Comparison of ENCODE assay signal across 8 cellular contexts in the genomic region with DNA sequence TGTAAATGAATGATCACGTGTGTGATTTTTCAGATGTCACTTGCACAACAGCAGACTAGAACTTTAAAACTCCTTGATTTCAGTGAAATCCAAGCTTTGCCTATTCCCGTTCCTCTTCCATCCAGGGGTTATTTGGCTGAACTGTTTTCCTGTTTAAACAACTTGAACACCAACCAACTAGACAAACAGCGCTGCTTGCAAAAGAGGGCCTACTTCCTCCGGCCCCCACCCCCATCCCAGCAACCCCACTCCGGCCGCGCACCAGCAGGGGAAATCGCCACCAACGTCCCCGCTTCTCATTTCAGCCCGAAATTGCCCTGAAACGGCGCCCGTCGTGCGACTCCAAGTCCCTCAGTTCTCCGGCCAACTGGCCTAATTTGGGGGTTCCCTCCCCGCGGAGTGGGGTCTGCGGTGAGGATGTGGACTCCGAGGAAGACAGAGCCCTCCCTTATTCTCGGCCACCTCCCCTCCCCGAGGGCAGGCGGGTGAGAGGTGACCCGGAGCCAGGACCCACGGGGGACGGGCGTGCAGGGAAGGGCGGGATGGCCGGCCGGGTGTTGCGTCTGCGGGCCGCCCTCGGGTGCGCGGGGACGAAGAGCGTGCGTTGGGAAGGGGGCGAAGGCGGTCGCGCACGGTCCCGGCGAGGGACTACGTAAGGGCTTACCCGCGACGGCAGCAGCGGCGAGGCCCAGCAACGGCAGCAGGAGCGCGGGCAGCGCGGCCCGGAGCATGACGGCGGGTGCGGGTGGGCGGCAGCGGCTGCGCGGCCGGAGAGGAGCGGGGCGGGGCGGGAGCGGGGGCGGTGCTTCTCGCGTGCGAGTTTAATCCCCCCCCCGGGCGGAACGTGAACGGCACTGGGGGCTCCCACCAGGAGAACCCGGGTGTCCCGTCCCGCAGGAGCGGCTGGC. TPM values are rescaled to one million over a fixed set of nuclear protein-coding genes. Genes with fewer than 3 reads are reported as not detected.
DNase-seq lines count a peak whose midpoint lies in the region; ATAC-seq and TF ChIP-seq lines count a peak whose summit lies in the region.

A gene with protein sequence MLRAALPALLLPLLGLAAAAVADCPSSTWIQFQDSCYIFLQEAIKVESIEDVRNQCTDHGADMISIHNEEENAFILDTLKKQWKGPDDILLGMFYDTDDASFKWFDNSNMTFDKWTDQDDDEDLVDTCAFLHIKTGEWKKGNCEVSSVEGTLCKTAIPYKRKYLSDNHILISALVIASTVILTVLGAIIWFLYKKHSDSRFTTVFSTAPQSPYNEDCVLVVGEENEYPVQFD (minus strand): TSS at position 741 of the 908 bp plus-strand sequence. CDS start 10 bp downstream, at position 731.

- DNase-seq in Calu3: peak; percentile 65
- peak; percentile 73 for DNase-seq in dermis blood vessel endothelial cell
- DNase-seq in right lobe of liver: peak; percentile 87 to 92 (median 91)
- DNase-seq in stimulated activated CD4-positive, alpha-beta T cell treated with anti-CD3 and anti-CD28 coated beads, Interleukin-4, amount 100 ng/mL, for 24 hours: peak; percentile 43
- DNase-seq in superior temporal gyrus (ENCODE audit: extremely low spot score): no peak

- H3K9ac ChIP-seq in HUES6 (ENCODE audit: low read length): peak within 1 kb of the TSS; percentile 59

- H3K27me3 Mint-ChIP-seq in Calu3 (ENCODE audit: unreplicated experiment): no peaks in the 10 kb centered on the region

- peak; percentile 73 for ATAC-seq in GM19463 (IDR thresholded peaks at IDR 0.05; ENCODE audit: unreplicated experiment)
- peak; percentile 66 to 67 for ATAC-seq in activated CD4-positive, CD25-positive, alpha-beta regulatory T cell treated with anti-CD3 and anti-CD28 coated beads, Interleukin-2, amount 50 U/mL, for 24 hours
- ATAC-seq in right lobe of liver: peak; percentile 69 to 86 (median 82)

- CTCF ChIA-PET in Calu3 (lab: Charles Lee): no interaction called here

- WGBS in right lobe of liver (ENCODE audit: insufficient coverage, low coverage, low lambda C conversion rate, missing lambda C conversion rate): 1% methylated on average over 20 of the region's 83 CpGs

- H3K9me3 ChIP-seq in HUES6 (ENCODE audit: control insufficient read depth, insufficient read depth, low read depth, low read length) (no peaks in the 10 kb centered on the region), right lobe of liver (no peaks in the 10 kb centered on the region)

- H3K36me3 ChIP-seq in HUES6 (ENCODE audit: control insufficient read depth, insufficient read depth, low read length): no peaks in the 10 kb centered on the region
- no peaks in the 10 kb centered on the region for H3K36me3 ChIP-seq in right lobe of liver

- H3K4me1 ChIP-seq in HUES6 (ENCODE audit: control insufficient read depth, insufficient read depth, low read length): no peaks in the 10 kb centered on the region; the same call in 1 of the 2 replicates
- peaks cover 0 to 56% (median 18%) of the 10 kb centered on the region in 4 donors for H3K4me1 ChIP-seq in right lobe of liver

- peaks cover 16% of the 10 kb centered on the region for H3K4me1 Mint-ChIP-seq in Calu3 (ENCODE audit: low read depth, unreplicated experiment)

- H3K4me3 ChIP-seq in HUES6 (ENCODE audit: low read depth, low read length): peak within 1 kb of the TSS; percentile 72
- H3K4me3 ChIP-seq in right lobe of liver: peak within 1 kb of the TSS; percentile 76 to 80 (median 80)

- H3K27ac ChIP-seq in HUES6 (ENCODE audit: low read depth, low read length) (no peak within 1 kb of the TSS), right lobe of liver (peak within 1 kb of the TSS; percentile 84 to 97 (median 88))

- no peak for TF ChIP-seq CTCF in Calu3 (IDR thresholded peaks at IDR 0.05; ENCODE audit: unreplicated experiment)
- no peak for TF ChIP-seq CTCF in right lobe of liver (IDR thresholded peaks at IDR 0.05)

- no peaks in the 10 kb centered on the region for H3K9me3 Mint-ChIP-seq in Calu3 (ENCODE audit: low read depth, unreplicated experiment)

- intact Hi-C loops in Calu3 (cut with micrococcal nuclease; ENCODE audit: unreplicated experiment): no loop called here
- intact Hi-C loops in right lobe of liver (cut with DNase I): no loop called here

- BruUV-seq in Calu3 (replicated peaks; lab: Mats Ljungman, UMichigan): TSS peak; percentile 32

- peak; percentile 83 for TF ChIP-seq POLR2A in right lobe of liver (IDR thresholded peaks at IDR 0.05)

- H3K4me3 Mint-ChIP-seq in Calu3 (ENCODE audit: low read depth, unreplicated experiment): peak within 1 kb of the TSS; percentile 82

- peaks cover 50% of the 10 kb centered on the region for H3K27me3 ChIP-seq in HUES6 (ENCODE audit: control insufficient read depth, insufficient read depth, low read length)
- no peaks in the 10 kb centered on the region for H3K27me3 ChIP-seq in right lobe of liver

- peaks cover 28% of the 10 kb centered on the region for H3K36me3 Mint-ChIP-seq in Calu3 (ENCODE audit: insufficient read depth, unreplicated experiment)

- H3K27ac Mint-ChIP-seq in Calu3 (ENCODE audit: unreplicated experiment): peak within 1 kb of the TSS; percentile 50

RNA-seq across cellular contexts. Expression of the gene that starts here (rescaled TPM):
- total RNA-seq in Calu3 (2022) (3.4 and 5.4 TPM in 2 replicates), dermis blood vessel endothelial cell (13.4 and 19.2 TPM in 2 replicates), right lobe of liver (100 to 1,000 TPM; 114 to 163 (median 130) TPM)
